11 cellular contexts compared by ENCODE assay signal in the genomic region with DNA sequence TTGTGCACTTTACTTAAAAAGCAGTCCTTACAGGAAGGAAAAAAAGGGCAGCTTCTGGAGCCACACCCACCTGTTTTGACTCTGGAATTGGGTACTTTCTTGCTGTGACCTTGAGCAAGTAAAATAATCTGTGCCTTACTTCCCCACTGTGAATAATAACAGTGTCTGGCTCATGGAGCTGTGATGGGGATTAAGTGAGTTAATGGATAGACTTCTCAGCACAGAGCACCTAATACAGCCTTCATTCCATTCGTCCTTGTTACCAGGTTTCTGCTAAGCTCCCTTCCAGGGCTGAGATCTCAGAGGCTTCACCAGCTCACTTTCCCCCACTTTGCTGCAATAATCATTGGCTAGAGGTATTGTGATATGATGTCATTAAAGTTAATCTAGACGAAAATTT. TPM values are rescaled to one million over a fixed set of nuclear protein-coding genes. Genes with fewer than 3 reads are reported as not detected.
A peak's percentile ranks its signal among the peaks of the same experiment; 100 is the strongest.
DNase-seq lines count a peak whose midpoint lies in the region; ATAC-seq, FAIRE-seq and TF ChIP-seq lines count a peak whose summit lies in the region.
"Had no signal": no experiment of that assay in that cellular context is flagged by ENCODE, and none has a peak within 500 bp of the region (broad histone marks: within the 10 kb centered on the region; RNA-seq: fewer than 3 reads in every experiment).

No MANE protein-coding gene starts in this region.

- H3K9me3 Mint-ChIP-seq in nephron progenitor cell: peaks cover 22% of the 10 kb centered on the region
- H3K9me3 Mint-ChIP-seq: IgD-negative memory B cell, neural crest cell had no signal

- TF ChIP-seq POLR2A in Peyer's patch (IDR thresholded peaks at IDR 0.05): no peak

- DNase-seq in D721Med (ENCODE audit: insufficient read length, low spot score): no peak
- peak in 1 of 3 donors; percentile 42 for DNase-seq in Peyer's patch
- peak; percentile 19 for DNase-seq in choroid plexus epithelial cell (ENCODE audit: low read depth)
- DNase-seq in omental fat pad (ENCODE audit: low spot score): no peak
- no peak for DNase-seq in neuronal stem cell (ENCODE audit: low spot score)
- no peak for DNase-seq in nephron progenitor cell
- no peak for DNase-seq in NCI-H524 treated with DMSO at 0.1 percent for 48 hours (lab: John Stamatoyannopoulos, UW)
- DNase-seq: activated CD8-positive, alpha-beta memory T cell treated with anti-CD3 and anti-CD28 coated beads, Interleukin-2, amount 50 U/mL, for 48 hours had no signal

- H3K4me2 ChIP-seq in neuronal stem cell (ENCODE audit: insufficient read depth, low read length, poor library complexity, severe bottlenecking): no peak overlapping the region

- H3K27ac Mint-ChIP-seq in nephron progenitor cell: no peak overlapping the region

- no peaks in the 10 kb centered on the region for H3K36me3 Mint-ChIP-seq in nephron progenitor cell (ENCODE audit: low read depth)

- no peak overlapping the region for H3K4ac ChIP-seq in neuronal stem cell (ENCODE audit: low read length)

- peak overlapping the region; percentile 3 to 48 (median 16) for H3K27ac ChIP-seq in Peyer's patch
- no peak overlapping the region for H3K27ac ChIP-seq in neuronal stem cell (replicated peaks; ENCODE audit: low read length)

- H3K27me3 Mint-ChIP-seq in nephron progenitor cell (ENCODE audit: low read depth, poor library complexity): peaks cover 9% of the 10 kb centered on the region
- H3K27me3 Mint-ChIP-seq: IgD-negative memory B cell had no signal

- H4K91ac ChIP-seq in neuronal stem cell (ENCODE audit: low read depth, low read length, poor library complexity): no peak overlapping the region

- no peaks in the 10 kb centered on the region for H3K27me3 ChIP-seq in Peyer's patch
- peaks cover 0 to 1% (median 0%) of the 10 kb centered on the region in 3 experiments for H3K27me3 ChIP-seq in neuronal stem cell (ENCODE audit: control insufficient read depth in 3 of 3, insufficient read depth in 3 of 3, low read depth in 1 of 3, low read length in 3 of 3)

- H3K36me3 ChIP-seq in Peyer's patch (no peaks in the 10 kb centered on the region), neuronal stem cell (replicated peaks in 1 of 2; ENCODE audit: control insufficient read depth in 2 of 2, insufficient read depth in 2 of 2, low read length in 2 of 2) (no peaks in the 10 kb centered on the region)

- H3K9me3 ChIP-seq in Peyer's patch (no peaks in the 10 kb centered on the region), neuronal stem cell (replicated peaks in 1 of 2; ENCODE audit: control insufficient read depth in 2 of 2, insufficient read depth in 1 of 2, low read depth in 1 of 2, low read length in 2 of 2) (peaks cover 0 to 4% of the 10 kb centered on the region in 2 donors)

- no peak overlapping the region for H3K4me3 Mint-ChIP-seq in nephron progenitor cell
- H3K4me3 Mint-ChIP-seq: neural crest cell had no signal

- FAIRE-seq in D721Med (lab: Jason Lieb, UNC): peak; percentile 67

- H4K8ac ChIP-seq in neuronal stem cell (ENCODE audit: low read depth, low read length): no peak overlapping the region

- H2AFZ ChIP-seq in neuronal stem cell (ENCODE audit: low read length): no peak overlapping the region

- no peak overlapping the region for H2BK12ac ChIP-seq in neuronal stem cell (ENCODE audit: low read length)

- H3K4me3 ChIP-seq in Peyer's patch (no peak overlapping the region), choroid plexus epithelial cell (ENCODE audit: low read depth, low read length) (no peak overlapping the region), neuronal stem cell (ENCODE audit: low read length in 2 of 2) (no peak overlapping the region)

- no peak for TF ChIP-seq CTCF in D721Med (IDR thresholded peaks at IDR 0.05; ENCODE audit: insufficient read depth, missing control alignments)
- no peak for TF ChIP-seq CTCF in Peyer's patch (IDR thresholded peaks at IDR 0.05)
- no peak for TF ChIP-seq CTCF in choroid plexus epithelial cell (conservative IDR thresholded peaks at IDR 0.05; ENCODE audit: low read depth, low read length)
- TF ChIP-seq CTCF in omental fat pad (IDR thresholded peaks at IDR 0.05): no peak
- TF ChIP-seq CTCF in nephron progenitor cell (IDR thresholded peaks at IDR 0.05): no peak

- H3K9ac ChIP-seq in neuronal stem cell (ENCODE audit: low read depth, low read length, poor library complexity): no peak overlapping the region

- WGBS in neuronal stem cell (ENCODE audit: extremely low coverage in 2 of 2, insufficient read length in 2 of 2, insufficient replicate concordance in 1 of 2), 2 donors: no CpG with 5 or more reads among the region's 2 CpGs

- H3K14ac ChIP-seq in neuronal stem cell (ENCODE audit: low read length): no peak overlapping the region

- H3K23ac ChIP-seq in neuronal stem cell (ENCODE audit: low read depth, low read length, poor library complexity): no peak overlapping the region

- no peak overlapping the region for H2BK5ac ChIP-seq in neuronal stem cell (ENCODE audit: low read length)

- H2BK120ac ChIP-seq in neuronal stem cell (ENCODE audit: low read depth, low read length): no peak overlapping the region

- ATAC-seq in omental fat pad (ENCODE audit: low FRiP score) (peak; percentile 22), GM21367 (IDR thresholded peaks at IDR 0.05; ENCODE audit: unreplicated experiment) (no peak)

- H2BK15ac ChIP-seq in neuronal stem cell (ENCODE audit: low read length): no peak overlapping the region

- H3K79me1 ChIP-seq in neuronal stem cell (ENCODE audit: low read depth, low read length): no peaks in the 10 kb centered on the region

- H3K4me1 ChIP-seq in Peyer's patch (peaks cover 0 to 14% (median 9%) of the 10 kb centered on the region in 4 donors), neuronal stem cell (ENCODE audit: control insufficient read depth in 2 of 2, insufficient read depth in 1 of 2, low read depth in 1 of 2, low read length in 2 of 2) (peaks cover 0 to 4% of the 10 kb centered on the region in 2 donors)

- peaks cover 17% of the 10 kb centered on the region for H3K4me1 Mint-ChIP-seq in nephron progenitor cell
- H3K4me1 Mint-ChIP-seq: neural crest cell had no signal

- H3K18ac ChIP-seq in neuronal stem cell (ENCODE audit: low read length): no peak overlapping the region

- H2AK5ac ChIP-seq in neuronal stem cell (ENCODE audit: low read depth, low read length): no peak overlapping the region

RNA-seq across cellular contexts. Expression of a gene that starts 20.0 kb away (rescaled TPM):
- total RNA-seq in Peyer's patch (10 to 100 TPM; 33.0 to 68.5 (median 40.8) TPM), omental fat pad (10 to 100 TPM in 3 of 4 donors, 1 to 10 TPM in 1; 9.8 to 45.1 (median 30.2) TPM)
- 1.4 TPM for polyA plus RNA-seq in neuronal stem cell (2013, experiment 1 of 2)
- 1.8 TPM for polyA plus RNA-seq in neuronal stem cell (2013, experiment 2 of 2)
